22 cellular contexts compared by ENCODE assay signal in genomic region chr2:135636982-135637381, GRCh38.
DNase-seq lines count a peak whose midpoint lies in the region; ATAC-seq and TF ChIP-seq lines count a peak whose summit lies in the region.
"Had no signal": no experiment of that assay in that cellular context is flagged by ENCODE, and none has a peak within 500 bp of the region (broad histone marks: within the 10 kb centered on the region; RNA-seq: fewer than 3 reads in every experiment).

No MANE protein-coding gene starts in this region.

- peaks cover 29% of the 10 kb centered on the region for H3K36me3 Mint-ChIP-seq in activated CD8-positive, alpha-beta T cell treated with anti-CD3 and anti-CD28 coated beads for 36 hours (ENCODE audit: low read depth)
- peaks cover 41% of the 10 kb centered on the region for H3K36me3 Mint-ChIP-seq in activated CD8-positive, alpha-beta T cell treated with anti-CD3 and anti-CD28 coated beads, Interleukin-2, amount 10 ng/mL, durations not matched to agents 7 days and 5 days (ENCODE audit: low read depth)
- peaks cover 59% of the 10 kb centered on the region for H3K36me3 Mint-ChIP-seq in stimulated activated effector memory CD8-positive, alpha-beta T cell treated with anti-CD3 and anti-CD28 coated beads, Interleukin-12 subunit alpha, Interleukin-12 subunit beta, amount 100 ng/mL, for 72 hours
- peaks cover 35% of the 10 kb centered on the region for H3K36me3 Mint-ChIP-seq in osteocyte (ENCODE audit: unreplicated experiment)

- H3K4me1 Mint-ChIP-seq in activated CD8-positive, alpha-beta T cell treated with anti-CD3 and anti-CD28 coated beads for 36 hours (ENCODE audit: low read depth): peaks cover 10% of the 10 kb centered on the region
- peaks cover 6% of the 10 kb centered on the region for H3K4me1 Mint-ChIP-seq in activated CD8-positive, alpha-beta T cell treated with anti-CD3 and anti-CD28 coated beads, Interleukin-2, amount 10 ng/mL, durations not matched to agents 7 days and 5 days (ENCODE audit: low read depth)
- H3K4me1 Mint-ChIP-seq in stimulated activated effector memory CD8-positive, alpha-beta T cell treated with anti-CD3 and anti-CD28 coated beads, Interleukin-12 subunit alpha, Interleukin-12 subunit beta, amount 100 ng/mL, for 72 hours: peaks cover 12% of the 10 kb centered on the region
- no peaks in the 10 kb centered on the region for H3K4me1 Mint-ChIP-seq in osteocyte (ENCODE audit: unreplicated experiment)

- CTCF ChIA-PET in activated CD8-positive, alpha-beta T cell treated with anti-CD3 and anti-CD28 coated beads for 36 hours (lab: Charles Lee): interaction anchor here (0.9 to 1.4 kb wide), 2 partner anchors 73 to 648 kb away, joined by 3 to 5 read pairs; no protein-coding TSS in a partner anchor
- CTCF ChIA-PET in activated CD8-positive, alpha-beta T cell treated with anti-CD3 and anti-CD28 coated beads, Interleukin-2, amount 10 ng/mL, durations not matched to agents 7 days and 5 days (lab: Charles Lee): interaction anchor here (1.2 to 1.4 kb wide), 2 partner anchors 73 to 633 kb away, joined by 3 read pairs; no protein-coding TSS in a partner anchor

- H3K4me3 Mint-ChIP-seq in activated CD8-positive, alpha-beta T cell treated with anti-CD3 and anti-CD28 coated beads for 36 hours: no peak overlapping the region
- H3K4me3 Mint-ChIP-seq in activated CD8-positive, alpha-beta T cell treated with anti-CD3 and anti-CD28 coated beads, Interleukin-2, amount 10 ng/mL, durations not matched to agents 7 days and 5 days: no peak overlapping the region
- no peak overlapping the region for H3K4me3 Mint-ChIP-seq in stimulated activated effector memory CD8-positive, alpha-beta T cell treated with anti-CD3 and anti-CD28 coated beads, Interleukin-12 subunit alpha, Interleukin-12 subunit beta, amount 100 ng/mL, for 72 hours
- no peak overlapping the region for H3K4me3 Mint-ChIP-seq in osteocyte (ENCODE audit: unreplicated experiment)

- DNase-seq in activated CD8-positive, alpha-beta T cell treated with anti-CD3 and anti-CD28 coated beads for 36 hours: no peak
- no peak for DNase-seq in activated CD8-positive, alpha-beta T cell treated with anti-CD3 and anti-CD28 coated beads, Interleukin-2, amount 10 ng/mL, durations not matched to agents 7 days and 5 days
- no peak for DNase-seq in stimulated activated effector memory CD8-positive, alpha-beta T cell treated with anti-CD3 and anti-CD28 coated beads, Interleukin-12 subunit alpha, Interleukin-12 subunit beta, amount 100 ng/mL, for 72 hours (ENCODE audit: low spot score in 2 of 2)
- DNase-seq in epidermal melanocyte (ENCODE audit: insufficient read length, low spot score) (no peak), osteocyte (ENCODE audit: extremely low spot score, unreplicated experiment) (no peak)
- DNase-seq: activated CD4-positive, alpha-beta T cell treated with anti-CD3 and anti-CD28 coated beads, Interleukin-2, amount 50 U/mL, for 4 hours; brain microvascular endothelial cell; EL; HCEC 1CT; KG1; kidney glomerular epithelial cell; mammary epithelial cell; NCI-H1694 treated with DMSO at 0.1 percent for 48 hours; occipital lobe; retina; SHP77; stimulated activated CD4-positive, alpha-beta T cell treated with anti-CD3 and anti-CD28 coated beads, Interleukin-4, amount 100 ng/mL, for 24 hours; substantia nigra had no signal

- H3K9me3 Mint-ChIP-seq in activated CD8-positive, alpha-beta T cell treated with anti-CD3 and anti-CD28 coated beads for 36 hours: no peaks in the 10 kb centered on the region
- no peaks in the 10 kb centered on the region for H3K9me3 Mint-ChIP-seq in activated CD8-positive, alpha-beta T cell treated with anti-CD3 and anti-CD28 coated beads, Interleukin-2, amount 10 ng/mL, durations not matched to agents 7 days and 5 days (ENCODE audit: insufficient read depth)
- H3K9me3 Mint-ChIP-seq in stimulated activated effector memory CD8-positive, alpha-beta T cell treated with anti-CD3 and anti-CD28 coated beads, Interleukin-12 subunit alpha, Interleukin-12 subunit beta, amount 100 ng/mL, for 72 hours: no peaks in the 10 kb centered on the region
- no peaks in the 10 kb centered on the region for H3K9me3 Mint-ChIP-seq in osteocyte (ENCODE audit: unreplicated experiment)

- intact Hi-C loops in activated CD8-positive, alpha-beta T cell treated with anti-CD3 and anti-CD28 coated beads for 36 hours (cut with micrococcal nuclease): no loop called here

- TF ChIP-seq CTCF in activated CD8-positive, alpha-beta T cell treated with anti-CD3 and anti-CD28 coated beads for 36 hours (IDR thresholded peaks at IDR 0.05): no peak
- TF ChIP-seq CTCF in osteocyte (IDR thresholded peaks at IDR 0.05): no peak

- POLR2A ChIA-PET in activated CD8-positive, alpha-beta T cell treated with anti-CD3 and anti-CD28 coated beads for 36 hours (lab: Charles Lee): no interaction called here
- POLR2A ChIA-PET in activated CD8-positive, alpha-beta T cell treated with anti-CD3 and anti-CD28 coated beads, Interleukin-2, amount 10 ng/mL, durations not matched to agents 7 days and 5 days (lab: Charles Lee): no interaction called here

- ATAC-seq in activated CD8-positive, alpha-beta T cell treated with anti-CD3 and anti-CD28 coated beads for 36 hours: no peak
- ATAC-seq in activated CD8-positive, alpha-beta T cell treated with anti-CD3 and anti-CD28 coated beads, Interleukin-2, amount 10 ng/mL, durations not matched to agents 7 days and 5 days: no peak
- peak; percentile 7 for ATAC-seq in GM19397 (IDR thresholded peaks at IDR 0.05; ENCODE audit: unreplicated experiment)
- peak; percentile 16 for ATAC-seq in HG03103 (IDR thresholded peaks at IDR 0.05; ENCODE audit: low read depth, unreplicated experiment)
- ATAC-seq in stimulated activated effector memory CD8-positive, alpha-beta T cell treated with anti-CD3 and anti-CD28 coated beads, Interleukin-12 subunit alpha, Interleukin-12 subunit beta, amount 100 ng/mL, for 72 hours: peak; percentile 55
- no peak for ATAC-seq in GM19023 (IDR thresholded peaks at IDR 0.05; ENCODE audit: unreplicated experiment)
- ATAC-seq: A549 had no signal

- H3K27me3 Mint-ChIP-seq in activated CD8-positive, alpha-beta T cell treated with anti-CD3 and anti-CD28 coated beads for 36 hours: no peaks in the 10 kb centered on the region
- H3K27me3 Mint-ChIP-seq in activated CD8-positive, alpha-beta T cell treated with anti-CD3 and anti-CD28 coated beads, Interleukin-2, amount 10 ng/mL, durations not matched to agents 7 days and 5 days (ENCODE audit: low read depth): no peaks in the 10 kb centered on the region
- H3K27me3 Mint-ChIP-seq in osteocyte (ENCODE audit: unreplicated experiment): no peaks in the 10 kb centered on the region

- peak overlapping the region; percentile 4 for H3K27ac Mint-ChIP-seq in activated CD8-positive, alpha-beta T cell treated with anti-CD3 and anti-CD28 coated beads for 36 hours
- no peak overlapping the region for H3K27ac Mint-ChIP-seq in activated CD8-positive, alpha-beta T cell treated with anti-CD3 and anti-CD28 coated beads, Interleukin-2, amount 10 ng/mL, durations not matched to agents 7 days and 5 days
- H3K27ac Mint-ChIP-seq in stimulated activated effector memory CD8-positive, alpha-beta T cell treated with anti-CD3 and anti-CD28 coated beads, Interleukin-12 subunit alpha, Interleukin-12 subunit beta, amount 100 ng/mL, for 72 hours: peak overlapping the region; percentile 63
- H3K27ac Mint-ChIP-seq in osteocyte (ENCODE audit: unreplicated experiment): no peak overlapping the region

Comparison
In these comparisons a context has a peak if more than half of its experiments do, and no peak if none do; other contexts are left out.
1. H3K27ac Mint-ChIP-seq: peak in activated CD8-positive, alpha-beta T cell treated with anti-CD3 and anti-CD28 coated beads for 36 hours (single experiment) and stimulated activated effector memory CD8-positive, alpha-beta T cell treated with anti-CD3 and anti-CD28 coated beads, Interleukin-12 subunit alpha, Interleukin-12 subunit beta, amount 100 ng/mL, for 72 hours (single experiment); none in activated CD8-positive, alpha-beta T cell treated with anti-CD3 and anti-CD28 coated beads, Interleukin-2, amount 10 ng/mL, durations not matched to agents 7 days and 5 days (single experiment) and osteocyte (single experiment).
2. ATAC-seq: peak in GM19397 (single experiment), HG03103 (single experiment) and stimulated activated effector memory CD8-positive, alpha-beta T cell treated with anti-CD3 and anti-CD28 coated beads, Interleukin-12 subunit alpha, Interleukin-12 subunit beta, amount 100 ng/mL, for 72 hours (single experiment); none in activated CD8-positive, alpha-beta T cell treated with anti-CD3 and anti-CD28 coated beads for 36 hours (single experiment), activated CD8-positive, alpha-beta T cell treated with anti-CD3 and anti-CD28 coated beads, Interleukin-2, amount 10 ng/mL, durations not matched to agents 7 days and 5 days (single experiment) and GM19023 (single experiment).